ENCODE assay signal across 11 cellular contexts in genomic region chr5:2739360-2740050, GRCh38. TPM values are rescaled to one million over a fixed set of nuclear protein-coding genes. Genes with fewer than 3 reads are reported as not detected.
DNase-seq lines count a peak whose midpoint lies in the region; FAIRE-seq and TF ChIP-seq lines count a peak whose summit lies in the region.
"Had no signal": no experiment of that assay in that cellular context is flagged by ENCODE, and none has a peak within 500 bp of the region (broad histone marks: within the 10 kb centered on the region; RNA-seq: fewer than 3 reads in every experiment).

No MANE protein-coding gene starts in this region.

- H3K36me3 ChIP-seq in ascending aorta (no peaks in the 10 kb centered on the region), left ventricle myocardium inferior (no peaks in the 10 kb centered on the region), rectal smooth muscle tissue (ENCODE audit: control insufficient read depth, insufficient read depth, low read length) (no peaks in the 10 kb centered on the region), uterus (no peaks in the 10 kb centered on the region)
- H3K36me3 ChIP-seq: adrenal gland had no signal

- no peak overlapping the region for H3K9ac ChIP-seq in rectal smooth muscle tissue (ENCODE audit: low read length)

- H3K27ac ChIP-seq in ascending aorta, result no peak overlapping the region
- H3K27ac ChIP-seq in left ventricle myocardium inferior (replicated peaks), result no peak overlapping the region
- no peak overlapping the region for H3K27ac ChIP-seq in rectal smooth muscle tissue (ENCODE audit: low read depth, low read length)
- H3K27ac ChIP-seq in uterus, result no peak overlapping the region
- H3K27ac ChIP-seq: adrenal gland had no signal

- peak; percentile 65 for DNase-seq in Daoy (ENCODE audit: low read depth)
- DNase-seq in ascending aorta (ENCODE audit: low spot score in 2 of 2), result no peak
- DNase-seq in left ventricle myocardium inferior, result no peak
- DNase-seq in activated CD4-positive, alpha-beta T cell treated with anti-CD3 and anti-CD28 coated beads for 4 hours, result no peak
- DNase-seq in H54 (ENCODE audit: insufficient read length, low spot score), result no peak
- no peak for DNase-seq in GM13976 (ENCODE audit: low spot score)
- no peak for DNase-seq in uterus
- DNase-seq: naive B cell had no signal

- H3K4me1 ChIP-seq in ascending aorta, result no peaks in the 10 kb centered on the region
- peaks cover 13% of the 10 kb centered on the region for H3K4me1 ChIP-seq in left ventricle myocardium inferior
- H3K4me1 ChIP-seq in rectal smooth muscle tissue (ENCODE audit: control insufficient read depth, insufficient read depth, low read length), result no peaks in the 10 kb centered on the region
- H3K4me1 ChIP-seq in uterus, result no peaks in the 10 kb centered on the region
- H3K4me1 ChIP-seq: adrenal gland had no signal

- TF ChIP-seq CTCF in ascending aorta (IDR thresholded peaks at IDR 0.05) (no peak), left ventricle myocardium inferior (IDR thresholded peaks at IDR 0.05; ENCODE audit: borderline replicate concordance) (no peak), GM13976 (IDR thresholded peaks at IDR 0.05; ENCODE audit: borderline replicate concordance, control extremely low read depth, extremely low read depth, insufficient read depth, missing control alignments) (no peak), uterus (IDR thresholded peaks at IDR 0.05) (no peak)

- FAIRE-seq in H54 (lab: Jason Lieb, UNC), result no peak

- intact Hi-C loops in ascending aorta (cut with DNase I) (no loop called here), left ventricle myocardium inferior (cut with micrococcal nuclease) (no loop called here), uterus (cut with DNase I; ENCODE audit: low total_unique reads) (no loop called here)

- H3K27me3 ChIP-seq in ascending aorta, result peaks cover 21% of the 10 kb centered on the region
- H3K27me3 ChIP-seq in left ventricle myocardium inferior (ENCODE audit: low read depth), result peaks cover 97% of the 10 kb centered on the region
- H3K27me3 ChIP-seq in rectal smooth muscle tissue (ENCODE audit: control insufficient read depth, insufficient read depth, low read length), result peaks cover 19% of the 10 kb centered on the region
- H3K27me3 ChIP-seq in uterus, result peaks cover 4 to 63% of the 10 kb centered on the region in 2 donors

- TF ChIP-seq POLR2A in H54 (IDR thresholded peaks at IDR 0.05; ENCODE audit: low read depth, low read length), result no peak
- no peak for TF ChIP-seq POLR2A in uterus (IDR thresholded peaks at IDR 0.05)

- H3K4me3 ChIP-seq in ascending aorta (peak overlapping the region; percentile 52 to 64), left ventricle myocardium inferior (peak overlapping the region; percentile 64), rectal smooth muscle tissue (ENCODE audit: low read length) (peak overlapping the region; percentile 41), uterus (no peak overlapping the region)

- in situ Hi-C loops in GM13976 (cut with MboI; ENCODE audit: low sequenced_read_pairs, unreplicated experiment), result no loop called here

- H3K9me3 ChIP-seq in ascending aorta (no peaks in the 10 kb centered on the region), left ventricle myocardium inferior (replicated peaks) (peaks cover 4% of the 10 kb centered on the region), uterus (no peaks in the 10 kb centered on the region)
- H3K9me3 ChIP-seq: adrenal gland had no signal

RNA-seq across cellular contexts. Expression of gene IRX2, which starts 12.0 kb away (rescaled TPM):
- total RNA-seq in Daoy (2014; rRNA removed; shearing (Covaris generic)), result 7.8 and 10.3 TPM in 2 replicates
- not detected for total RNA-seq in ascending aorta
- 6.2 TPM for total RNA-seq in left ventricle myocardium inferior
- total RNA-seq in uterus, result under 1 TPM in 1 of 4 donors, not detected in 3; 0.77 TPM
- total RNA-seq: M059J had no signal

Comparison
In these comparisons a context has a peak if more than half of its experiments do, and no peak if none do; other contexts are left out.
1. H3K4me3 ChIP-seq: peak in ascending aorta (2 of 2), left ventricle myocardium inferior (single experiment) and rectal smooth muscle tissue (single experiment); none in uterus (0 of 2).